Comparison of ENCODE assay signal across 1 cellular context in genomic region chr1:12539705-12540579, GRCh38.
A peak's percentile ranks its signal among the peaks of the same experiment; 100 is the strongest.
TF ChIP-seq lines count a peak whose summit lies in the region.

No MANE protein-coding gene starts in this region.

TF ChIP-seq in HEK293, 187 proteins besides CTCF, POLR2A, EP300 and RAD21 (continued from another document and continues in another):
- TF ChIP-seq, protein P1, sequence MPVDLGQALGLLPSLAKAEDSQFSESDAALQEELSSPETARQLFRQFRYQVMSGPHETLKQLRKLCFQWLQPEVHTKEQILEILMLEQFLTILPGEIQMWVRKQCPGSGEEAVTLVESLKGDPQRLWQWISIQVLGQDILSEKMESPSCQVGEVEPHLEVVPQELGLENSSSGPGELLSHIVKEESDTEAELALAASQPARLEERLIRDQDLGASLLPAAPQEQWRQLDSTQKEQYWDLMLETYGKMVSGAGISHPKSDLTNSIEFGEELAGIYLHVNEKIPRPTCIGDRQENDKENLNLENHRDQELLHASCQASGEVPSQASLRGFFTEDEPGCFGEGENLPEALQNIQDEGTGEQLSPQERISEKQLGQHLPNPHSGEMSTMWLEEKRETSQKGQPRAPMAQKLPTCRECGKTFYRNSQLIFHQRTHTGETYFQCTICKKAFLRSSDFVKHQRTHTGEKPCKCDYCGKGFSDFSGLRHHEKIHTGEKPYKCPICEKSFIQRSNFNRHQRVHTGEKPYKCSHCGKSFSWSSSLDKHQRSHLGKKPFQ (tag by site-specific recombination; IDR thresholded peaks at IDR 0.05): no peak
- TF ChIP-seq INSM2 (tag by site-specific recombination; IDR thresholded peaks at IDR 0.05): no peak
- no peak for TF ChIP-seq OVOL3 (tag by site-specific recombination; IDR thresholded peaks at IDR 0.05)
- peak; percentile 31; the same call in 1 of the 2 replicates for TF ChIP-seq FEZF1 (tag by site-specific recombination; IDR thresholded peaks at IDR 0.05)
- TF ChIP-seq HOXC10 (CRISPR knock-in tag; IDR thresholded peaks at IDR 0.05): no peak
- peak; percentile 73 for TF ChIP-seq SETDB1 (IDR thresholded peaks at IDR 0.05; ENCODE audit: insufficient read length, low read length)
- TF ChIP-seq ZNF510 (tag by site-specific recombination; IDR thresholded peaks at IDR 0.05; ENCODE audit: insufficient replicate concordance): no peak
- 0 out of 2 replicates have a peak, but pooled peaks have one; percentile 18 for TF ChIP-seq ZNF394 (tag by site-specific recombination; IDR thresholded peaks at IDR 0.05; ENCODE audit: borderline replicate concordance)
- TF ChIP-seq ZSCAN30 (tag by site-specific recombination; IDR thresholded peaks at IDR 0.05): peak; percentile 48; the same call in 1 of the 2 replicates
- TF ChIP-seq ZNF404 (tag by site-specific recombination; IDR thresholded peaks at IDR 0.05): no peak
- 0 out of 2 replicates have a peak, but pooled peaks have one; percentile 40 for TF ChIP-seq ZNF335 (tag by site-specific recombination; conservative IDR thresholded peaks at IDR 0.05)
- no peak for TF ChIP-seq ZNF169 (tag by site-specific recombination; IDR thresholded peaks at IDR 0.05)
- TF ChIP-seq, protein P2, sequence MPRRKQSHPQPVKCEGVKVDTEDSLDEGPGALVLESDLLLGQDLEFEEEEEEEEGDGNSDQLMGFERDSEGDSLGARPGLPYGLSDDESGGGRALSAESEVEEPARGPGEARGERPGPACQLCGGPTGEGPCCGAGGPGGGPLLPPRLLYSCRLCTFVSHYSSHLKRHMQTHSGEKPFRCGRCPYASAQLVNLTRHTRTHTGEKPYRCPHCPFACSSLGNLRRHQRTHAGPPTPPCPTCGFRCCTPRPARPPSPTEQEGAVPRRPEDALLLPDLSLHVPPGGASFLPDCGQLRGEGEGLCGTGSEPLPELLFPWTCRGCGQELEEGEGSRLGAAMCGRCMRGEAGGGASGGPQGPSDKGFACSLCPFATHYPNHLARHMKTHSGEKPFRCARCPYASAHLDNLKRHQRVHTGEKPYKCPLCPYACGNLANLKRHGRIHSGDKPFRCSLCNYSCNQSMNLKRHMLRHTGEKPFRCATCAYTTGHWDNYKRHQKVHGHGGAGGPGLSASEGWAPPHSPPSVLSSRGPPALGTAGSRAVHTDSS (tag by site-specific recombination; IDR thresholded peaks at IDR 0.05): no peak
- TF ChIP-seq GLIS1 (tag by site-specific recombination; IDR thresholded peaks at IDR 0.05): peak; percentile 93
- no peak for TF ChIP-seq ZNF791 (tag by site-specific recombination; IDR thresholded peaks at IDR 0.05)
- no peak for TF ChIP-seq ZNF48 (tag by site-specific recombination; IDR thresholded peaks at IDR 0.05)
- TF ChIP-seq ZBTB8A (tag by site-specific recombination; IDR thresholded peaks at IDR 0.05): peak; percentile 30; the same call in 1 of the 2 replicates
- TF ChIP-seq ZNF768 (tag by site-specific recombination; IDR thresholded peaks at IDR 0.05): no peak
- no peak for TF ChIP-seq ZNF202 (tag by site-specific recombination; IDR thresholded peaks at IDR 0.05; ENCODE audit: borderline replicate concordance)
- TF ChIP-seq ZNF623 (tag by site-specific recombination; IDR thresholded peaks at IDR 0.05): no peak; the same call in 1 of the 2 replicates
- no peak for TF ChIP-seq ZNF544 (tag by site-specific recombination; IDR thresholded peaks at IDR 0.05)
- TF ChIP-seq IKZF3 (tag by site-specific recombination; IDR thresholded peaks at IDR 0.05): 0 out of 2 replicates have a peak, but pooled peaks have one; percentile 34
- TF ChIP-seq, protein P3, sequence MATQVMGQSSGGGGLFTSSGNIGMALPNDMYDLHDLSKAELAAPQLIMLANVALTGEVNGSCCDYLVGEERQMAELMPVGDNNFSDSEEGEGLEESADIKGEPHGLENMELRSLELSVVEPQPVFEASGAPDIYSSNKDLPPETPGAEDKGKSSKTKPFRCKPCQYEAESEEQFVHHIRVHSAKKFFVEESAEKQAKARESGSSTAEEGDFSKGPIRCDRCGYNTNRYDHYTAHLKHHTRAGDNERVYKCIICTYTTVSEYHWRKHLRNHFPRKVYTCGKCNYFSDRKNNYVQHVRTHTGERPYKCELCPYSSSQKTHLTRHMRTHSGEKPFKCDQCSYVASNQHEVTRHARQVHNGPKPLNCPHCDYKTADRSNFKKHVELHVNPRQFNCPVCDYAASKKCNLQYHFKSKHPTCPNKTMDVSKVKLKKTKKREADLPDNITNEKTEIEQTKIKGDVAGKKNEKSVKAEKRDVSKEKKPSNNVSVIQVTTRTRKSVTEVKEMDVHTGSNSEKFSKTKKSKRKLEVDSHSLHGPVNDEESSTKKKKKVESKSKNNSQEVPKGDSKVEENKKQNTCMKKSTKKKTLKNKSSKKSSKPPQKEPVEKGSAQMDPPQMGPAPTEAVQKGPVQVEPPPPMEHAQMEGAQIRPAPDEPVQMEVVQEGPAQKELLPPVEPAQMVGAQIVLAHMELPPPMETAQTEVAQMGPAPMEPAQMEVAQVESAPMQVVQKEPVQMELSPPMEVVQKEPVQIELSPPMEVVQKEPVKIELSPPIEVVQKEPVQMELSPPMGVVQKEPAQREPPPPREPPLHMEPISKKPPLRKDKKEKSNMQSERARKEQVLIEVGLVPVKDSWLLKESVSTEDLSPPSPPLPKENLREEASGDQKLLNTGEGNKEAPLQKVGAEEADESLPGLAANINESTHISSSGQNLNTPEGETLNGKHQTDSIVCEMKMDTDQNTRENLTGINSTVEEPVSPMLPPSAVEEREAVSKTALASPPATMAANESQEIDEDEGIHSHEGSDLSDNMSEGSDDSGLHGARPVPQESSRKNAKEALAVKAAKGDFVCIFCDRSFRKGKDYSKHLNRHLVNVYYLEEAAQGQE (tag by site-specific recombination; IDR thresholded peaks at IDR 0.05): no peak
- no peak for TF ChIP-seq ZNF274 (IDR thresholded peaks at IDR 0.05; ENCODE audit: low read length)
- TF ChIP-seq ZNF274 (tag by site-specific recombination; IDR thresholded peaks at IDR 0.05; ENCODE audit: borderline replicate concordance): no peak
- TF ChIP-seq ZNF19 (tag by site-specific recombination; IDR thresholded peaks at IDR 0.05; ENCODE audit: low read depth): no peak
- TF ChIP-seq, protein P4, sequence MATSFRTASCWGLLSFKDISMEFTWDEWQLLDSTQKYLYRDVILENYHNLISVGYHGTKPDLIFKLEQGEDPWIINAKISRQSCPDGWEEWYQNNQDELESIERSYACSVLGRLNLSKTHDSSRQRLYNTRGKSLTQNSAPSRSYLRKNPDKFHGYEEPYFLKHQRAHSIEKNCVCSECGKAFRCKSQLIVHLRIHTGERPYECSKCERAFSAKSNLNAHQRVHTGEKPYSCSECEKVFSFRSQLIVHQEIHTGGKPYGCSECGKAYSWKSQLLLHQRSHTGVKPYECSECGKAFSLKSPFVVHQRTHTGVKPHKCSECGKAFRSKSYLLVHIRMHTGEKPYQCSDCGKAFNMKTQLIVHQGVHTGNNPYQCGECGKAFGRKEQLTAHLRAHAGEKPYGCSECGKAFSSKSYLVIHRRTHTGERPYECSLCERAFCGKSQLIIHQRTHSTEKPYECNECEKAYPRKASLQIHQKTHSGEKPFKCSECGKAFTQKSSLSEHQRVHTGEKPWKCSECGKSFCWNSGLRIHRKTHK (tag by site-specific recombination; IDR thresholded peaks at IDR 0.05): no peak
- no peak for TF ChIP-seq MYNN (tag by site-specific recombination; IDR thresholded peaks at IDR 0.05; ENCODE audit: borderline replicate concordance)
- TF ChIP-seq ZNF16 (tag by site-specific recombination; IDR thresholded peaks at IDR 0.05; ENCODE audit: low read depth): no peak
- TF ChIP-seq MEIS1 (CRISPR knock-in tag; IDR thresholded peaks at IDR 0.05; ENCODE audit: borderline replicate concordance): 0 out of 2 replicates have a peak, but pooled peaks have one; percentile 40
- no peak; the same call in 1 of the 2 replicates for TF ChIP-seq ZNF449 (tag by site-specific recombination; IDR thresholded peaks at IDR 0.05)
- TF ChIP-seq ZNF558 (tag by site-specific recombination; IDR thresholded peaks at IDR 0.05): peak; percentile 54; the same call in 1 of the 2 replicates
- TF ChIP-seq ZNF426 (tag by site-specific recombination; IDR thresholded peaks at IDR 0.05): no peak
- TF ChIP-seq PRDM10 (tag by site-specific recombination; IDR thresholded peaks at IDR 0.05): peak; percentile 87
- TF ChIP-seq ZBTB21 (tag by site-specific recombination; IDR thresholded peaks at IDR 0.05): peak; percentile 87
- TF ChIP-seq ZNF518A (tag by site-specific recombination; conservative IDR thresholded peaks at IDR 0.05; ENCODE audit: low read depth): no peak
- TF ChIP-seq YY1 (tag by site-specific recombination; IDR thresholded peaks at IDR 0.05): no peak
- 0 out of 2 replicates have a peak, but pooled peaks have one; percentile 9 for TF ChIP-seq OSR2 (tag by site-specific recombination; IDR thresholded peaks at IDR 0.05)
- no peak for TF ChIP-seq ZNF223 (tag by site-specific recombination; IDR thresholded peaks at IDR 0.05)
